Comparison of ENCODE assay signal across 8 cellular contexts in genomic region chr1:231724876-231725647, GRCh38.
DNase-seq lines count a peak whose midpoint lies in the region; ATAC-seq and TF ChIP-seq lines count a peak whose summit lies in the region.

No MANE protein-coding gene starts in this region.

- no peak overlapping the region for H3K4me3 Mint-ChIP-seq in activated naive CD4-positive, alpha-beta T cell treated with anti-CD3 and anti-CD28 coated beads for 36 hours

- CTCF ChIA-PET in activated naive CD4-positive, alpha-beta T cell treated with anti-CD3 and anti-CD28 coated beads for 36 hours (lab: Charles Lee): interaction anchor here (0.7 to 0.8 kb wide), 2 partner anchors 13 to 81 kb away, joined by 3 read pairs; no protein-coding TSS in a partner anchor

- no peaks in the 10 kb centered on the region for H3K4me1 Mint-ChIP-seq in activated naive CD4-positive, alpha-beta T cell treated with anti-CD3 and anti-CD28 coated beads for 36 hours (ENCODE audit: low read depth)

- no peak overlapping the region for H3K4me3 ChIP-seq in HFF-Myc (replicated peaks; ENCODE audit: low read depth, low read length)
- no peak overlapping the region for H3K4me3 ChIP-seq in NT2/D1 (ENCODE audit: insufficient read length, low read depth)
- no peak overlapping the region for H3K4me3 ChIP-seq in esophagus squamous epithelium

- 64 to 65% methylated on average over 7 to 8 of the region's 13 CpGs for WGBS in esophagus squamous epithelium, 2 donors

- no peak overlapping the region for H3K27ac Mint-ChIP-seq in activated naive CD4-positive, alpha-beta T cell treated with anti-CD3 and anti-CD28 coated beads for 36 hours

- no peaks in the 10 kb centered on the region for H3K36me3 Mint-ChIP-seq in activated naive CD4-positive, alpha-beta T cell treated with anti-CD3 and anti-CD28 coated beads for 36 hours (ENCODE audit: low read depth)

- intact Hi-C loops in activated naive CD4-positive, alpha-beta T cell treated with anti-CD3 and anti-CD28 coated beads for 36 hours (cut with micrococcal nuclease): loop anchor here (1.0 to 10.0 kb wide), 2 partner anchors 81 to 900 kb away; no protein-coding TSS in a partner anchor
- intact Hi-C loops in esophagus squamous epithelium (cut with DNase I): no loop called here

- H3K4me1 ChIP-seq in NT2/D1 (ENCODE audit: insufficient read depth, insufficient read length) (no peaks in the 10 kb centered on the region), esophagus squamous epithelium (peaks cover 0 to 19% (median 0%) of the 10 kb centered on the region in 3 donors)

- DNase-seq in activated naive CD4-positive, alpha-beta T cell treated with anti-CD3 and anti-CD28 coated beads for 36 hours: peak; percentile 43
- no peak for DNase-seq in activated naive CD4-positive, alpha-beta T cell (lab: John Stamatoyannopoulos, UW)
- DNase-seq in HFF-Myc (ENCODE audit: extremely low read depth, low read depth): peak; percentile 27
- peak; percentile 89 for DNase-seq in NT2/D1 (ENCODE audit: low read depth, low spot score)
- DNase-seq in dermis blood vessel endothelial cell: peak; percentile 68
- peak; percentile 20 for DNase-seq in mucosa of gallbladder (ENCODE audit: low spot score)
- no peak for DNase-seq in esophagus squamous epithelium (lab: John Stamatoyannopoulos, UW)

- H3K9ac ChIP-seq in NT2/D1 (ENCODE audit: insufficient read length, low read depth): no peak overlapping the region

- ATAC-seq in HG02840 (IDR thresholded peaks at IDR 0.05; ENCODE audit: low FRiP score, unreplicated experiment): no peak

- no peak overlapping the region for H3K27ac ChIP-seq in esophagus squamous epithelium

- TF ChIP-seq CTCF in HFF-Myc (IDR thresholded peaks at IDR 0.05; ENCODE audit: low read depth, low read length, missing control alignments) (peak; percentile 55), esophagus squamous epithelium (IDR thresholded peaks at IDR 0.05) (peak in 3 of 6 experiments; percentile 19 to 58 (median 26))

- H3K9me3 ChIP-seq in NT2/D1 (ENCODE audit: insufficient read depth, low read length) (no peaks in the 10 kb centered on the region), esophagus squamous epithelium (no peaks in the 10 kb centered on the region)

- H3K9me3 Mint-ChIP-seq in activated naive CD4-positive, alpha-beta T cell treated with anti-CD3 and anti-CD28 coated beads for 36 hours: no peaks in the 10 kb centered on the region

- H3K36me3 ChIP-seq in NT2/D1 (ENCODE audit: insufficient read depth, insufficient read length, low read length) (no peaks in the 10 kb centered on the region), esophagus squamous epithelium (no peaks in the 10 kb centered on the region)

- no peaks in the 10 kb centered on the region for H3K27me3 Mint-ChIP-seq in activated naive CD4-positive, alpha-beta T cell treated with anti-CD3 and anti-CD28 coated beads for 36 hours (ENCODE audit: low read depth)

- H3K27me3 ChIP-seq in NT2/D1 (ENCODE audit: insufficient read depth, insufficient read length) (no peaks in the 10 kb centered on the region), esophagus squamous epithelium (no peaks in the 10 kb centered on the region)

- TF ChIP-seq POLR2A in esophagus squamous epithelium (IDR thresholded peaks at IDR 0.05): no peak

Comparison
In these comparisons a context has a peak if more than half of its experiments do, and no peak if none do; other contexts are left out.
1. DNase-seq: peak in activated naive CD4-positive, alpha-beta T cell treated with anti-CD3 and anti-CD28 coated beads for 36 hours (single experiment), HFF-Myc (single experiment), NT2/D1 (single experiment), dermis blood vessel endothelial cell (single experiment) and mucosa of gallbladder (single experiment); none in activated naive CD4-positive, alpha-beta T cell (0 of 4) and esophagus squamous epithelium (single experiment).